ENCODE assay signal across 16 cellular contexts in genomic region chr4:42596918-42597317, GRCh38. TPM values are rescaled to one million over a fixed set of nuclear protein-coding genes. Genes with fewer than 3 reads are reported as not detected.
DNase-seq lines count a peak whose midpoint lies in the region; ATAC-seq and FAIRE-seq lines count a peak whose summit lies in the region.
"Had no signal": no experiment of that assay in that cellular context is flagged by ENCODE, and none has a peak within 500 bp of the region (broad histone marks: within the 10 kb centered on the region; RNA-seq: fewer than 3 reads in every experiment).

No MANE protein-coding gene starts in this region.

- CTCF ChIA-PET in activated CD4-positive, alpha-beta T cell treated with anti-CD3 and anti-CD28 coated beads for 36 hours (lab: Charles Lee), result no interaction called here

- no peak overlapping the region for H3K4me3 Mint-ChIP-seq in activated CD4-positive, alpha-beta T cell treated with anti-CD3 and anti-CD28 coated beads for 36 hours
- H3K4me3 Mint-ChIP-seq: activated T-cell treated with anti-CD3 and anti-CD28 coated beads, Interleukin-2, amount 50 U/mL, for 24 hours; nephron had no signal

- no peak for FAIRE-seq in RCC 7860 (lab: Jason Lieb, UNC)
- FAIRE-seq: H54 had no signal

- H3K27ac Mint-ChIP-seq in activated CD4-positive, alpha-beta T cell treated with anti-CD3 and anti-CD28 coated beads for 36 hours, result no peak overlapping the region
- H3K27ac Mint-ChIP-seq: activated T-cell treated with anti-CD3 and anti-CD28 coated beads, Interleukin-2, amount 50 U/mL, for 24 hours; nephron had no signal

- H3K9me3 Mint-ChIP-seq in activated CD4-positive, alpha-beta T cell treated with anti-CD3 and anti-CD28 coated beads for 36 hours (ENCODE audit: low read depth), result no peaks in the 10 kb centered on the region
- H3K9me3 Mint-ChIP-seq: activated T-cell treated with anti-CD3 and anti-CD28 coated beads, Interleukin-2, amount 50 U/mL, for 24 hours; nephron had no signal

- peak; percentile 20 for DNase-seq in NCI-H2171 treated with DMSO at 0.1 percent for 48 hours (lab: John Stamatoyannopoulos, UW)
- DNase-seq in NCI-H2171 (lab: John Stamatoyannopoulos, UW), result no peak
- peak; percentile 10 for DNase-seq in germinal center (ENCODE audit: low spot score)
- no peak for DNase-seq in H4 (ENCODE audit: low spot score)
- DNase-seq in activated CD4-positive, alpha-beta T cell treated with anti-CD3 and anti-CD28 coated beads for 36 hours, result no peak
- DNase-seq in RCC 7860 (ENCODE audit: low spot score), result no peak
- DNase-seq: activated T-cell treated with anti-CD3 and anti-CD28 coated beads, Interleukin-2, amount 50 U/mL, for 24 hours; aorta; left colon; NCI-H2227 treated with DMSO at 0.1 percent for 48 hours; right lobe of liver had no signal

- peaks cover 4% of the 10 kb centered on the region for H3K36me3 Mint-ChIP-seq in activated CD4-positive, alpha-beta T cell treated with anti-CD3 and anti-CD28 coated beads for 36 hours (ENCODE audit: low read depth)

- ATAC-seq in HG02870 (IDR thresholded peaks at IDR 0.05; ENCODE audit: unreplicated experiment) (peak; percentile 76), HG03558 (IDR thresholded peaks at IDR 0.05; ENCODE audit: extremely low read depth, unreplicated experiment) (peak; percentile 72)
- no peak for ATAC-seq in activated CD4-positive, alpha-beta T cell treated with anti-CD3 and anti-CD28 coated beads for 36 hours
- ATAC-seq: left colon, right lobe of liver had no signal

- no peaks in the 10 kb centered on the region for H3K4me1 Mint-ChIP-seq in activated CD4-positive, alpha-beta T cell treated with anti-CD3 and anti-CD28 coated beads for 36 hours
- H3K4me1 Mint-ChIP-seq: nephron had no signal

- POLR2A ChIA-PET in activated CD4-positive, alpha-beta T cell treated with anti-CD3 and anti-CD28 coated beads for 36 hours (lab: Charles Lee), result no interaction called here

- H3K27me3 Mint-ChIP-seq in activated CD4-positive, alpha-beta T cell treated with anti-CD3 and anti-CD28 coated beads for 36 hours, result no peaks in the 10 kb centered on the region
- H3K27me3 Mint-ChIP-seq: activated T-cell treated with anti-CD3 and anti-CD28 coated beads, Interleukin-2, amount 50 U/mL, for 24 hours had no signal

- intact Hi-C loops in activated CD4-positive, alpha-beta T cell treated with anti-CD3 and anti-CD28 coated beads for 36 hours (cut with DNase I, micrococcal nuclease), result no loop called here

RNA-seq across cellular contexts. Expression of gene ATP8A1, which starts 60.0 kb away (rescaled TPM):
- 1.3 and 2.4 TPM in 2 replicates for total RNA-seq in H4 (2014; rRNA removed; shearing (Covaris generic))
- total RNA-seq in activated CD4-positive, alpha-beta T cell treated with anti-CD3 and anti-CD28 coated beads for 36 hours, result 10 to 100 TPM; 15.1 to 21.1 TPM
- total RNA-seq: A172 had no signal

Comparison
In these comparisons a context has a peak if more than half of its experiments do, and no peak if none do; other contexts are left out.
1. DNase-seq: peak in NCI-H2171 treated with DMSO at 0.1 percent for 48 hours (single experiment) and germinal center (single experiment); none in NCI-H2171 (single experiment), H4 (single experiment), activated CD4-positive, alpha-beta T cell treated with anti-CD3 and anti-CD28 coated beads for 36 hours (single experiment) and RCC 7860 (single experiment).